In the genomic region with DNA sequence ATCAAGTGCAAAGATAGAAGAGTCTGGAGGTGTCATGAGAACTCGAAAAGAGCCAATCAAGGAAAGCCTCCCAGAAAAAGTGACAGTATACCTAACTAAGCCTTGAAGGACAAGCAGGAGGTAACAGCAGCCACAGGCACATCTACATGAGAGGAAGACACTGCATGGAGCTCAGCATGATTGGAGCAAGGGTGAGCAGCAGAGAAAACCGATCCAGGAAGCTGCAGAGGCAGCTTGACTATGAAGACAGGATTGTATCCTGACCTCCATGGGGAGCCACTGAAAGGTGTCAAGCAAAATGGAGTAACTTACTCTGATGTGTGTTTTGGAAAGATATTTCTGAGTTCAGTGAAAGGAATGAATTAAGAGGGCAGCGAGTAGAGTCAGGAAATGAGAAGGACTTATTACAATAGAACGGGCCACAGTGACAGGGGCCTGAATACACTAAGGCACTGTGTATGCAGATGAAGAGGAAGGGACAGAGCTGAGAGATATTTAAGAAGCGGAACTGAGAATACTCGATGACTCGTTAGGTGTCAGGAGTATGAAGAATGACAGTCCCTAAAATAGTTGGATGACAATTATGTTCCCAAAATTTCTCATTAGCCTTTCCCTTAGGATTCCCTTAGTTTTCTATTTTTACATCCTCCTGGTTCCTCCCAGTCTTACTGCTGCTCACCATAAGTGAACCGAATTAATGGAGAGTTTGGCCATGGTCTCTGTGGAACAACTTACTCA, we compare ENCODE assay signal across 1 cellular context.
TF ChIP-seq lines count a peak whose summit lies in the region.

No MANE protein-coding gene starts in this region.

TF ChIP-seq in H1, 55 proteins besides CTCF, POLR2A, EP300 and RAD21 (continued from another document):
- no peak for TF ChIP-seq SUZ12 (IDR thresholded peaks at IDR 0.05; ENCODE audit: low read length)
- TF ChIP-seq, protein P1, sequence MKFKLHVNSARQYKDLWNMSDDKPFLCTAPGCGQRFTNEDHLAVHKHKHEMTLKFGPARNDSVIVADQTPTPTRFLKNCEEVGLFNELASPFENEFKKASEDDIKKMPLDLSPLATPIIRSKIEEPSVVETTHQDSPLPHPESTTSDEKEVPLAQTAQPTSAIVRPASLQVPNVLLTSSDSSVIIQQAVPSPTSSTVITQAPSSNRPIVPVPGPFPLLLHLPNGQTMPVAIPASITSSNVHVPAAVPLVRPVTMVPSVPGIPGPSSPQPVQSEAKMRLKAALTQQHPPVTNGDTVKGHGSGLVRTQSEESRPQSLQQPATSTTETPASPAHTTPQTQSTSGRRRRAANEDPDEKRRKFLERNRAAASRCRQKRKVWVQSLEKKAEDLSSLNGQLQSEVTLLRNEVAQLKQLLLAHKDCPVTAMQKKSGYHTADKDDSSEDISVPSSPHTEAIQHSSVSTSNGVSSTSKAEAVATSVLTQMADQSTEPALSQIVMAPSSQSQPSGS (IDR thresholded peaks at IDR 0.05; ENCODE audit: low read length), result no peak
- no peak for TF ChIP-seq HDAC6 (IDR thresholded peaks at IDR 0.05; ENCODE audit: low read depth, low read length)
